Comparison of ENCODE assay signal across 23 cellular contexts in the genomic region with DNA sequence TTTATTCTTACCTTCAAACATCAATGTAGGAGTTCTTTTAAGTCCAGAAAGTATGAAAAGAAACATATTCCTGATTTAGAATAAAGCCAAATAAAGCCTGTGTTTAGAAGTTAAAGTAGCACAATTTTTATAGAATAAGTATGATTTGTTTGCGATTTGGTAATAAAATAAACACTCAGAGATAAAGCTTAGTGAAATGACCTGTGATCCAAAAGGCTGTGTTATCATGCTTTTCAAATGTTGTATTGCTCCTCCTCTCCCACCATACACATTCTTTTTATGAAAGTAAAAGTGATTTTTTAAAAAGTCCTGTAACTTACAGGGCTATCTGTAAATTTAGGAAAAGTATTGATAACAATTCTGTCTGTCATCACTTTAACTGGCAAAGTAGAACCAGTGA.
DNase-seq lines count a peak whose midpoint lies in the region; ATAC-seq and TF ChIP-seq lines count a peak whose summit lies in the region.
"Had no signal": no experiment of that assay in that cellular context is flagged by ENCODE, and none has a peak within 500 bp of the region (broad histone marks: within the 10 kb centered on the region; RNA-seq: fewer than 3 reads in every experiment).

No MANE protein-coding gene starts in this region.

- no peaks in the 10 kb centered on the region for H3K36me3 ChIP-seq in hepatocyte (replicated peaks; ENCODE audit: insufficient read depth, low read depth)

- DNase-seq in HFFc6 (no peak), WTC11 (ENCODE audit: low spot score) (no peak), hepatocyte (ENCODE audit: low spot score) (no peak), type B pancreatic cell (ENCODE audit: extremely low spot score, unreplicated experiment) (no peak), endothelial cell (ENCODE audit: low spot score) (no peak)
- DNase-seq: Caco-2; CD8-positive, alpha-beta T cell; GDM1; KBM-7; NCI-H2029; NCI-H446 treated with DMSO at 0.1 percent for 48 hours; NCI-H526; NCI-H82; NK-92 treated with Interleukin-12 subunit alpha and Interleukin-12 subunit beta, amount 100 ng/mL, for 24 hours; PC-3; SJCRH30 had no signal

- no peak overlapping the region for H3K4me3 Mint-ChIP-seq in HFFc6
- H3K4me3 Mint-ChIP-seq in WTC11 = no peak overlapping the region
- H3K4me3 Mint-ChIP-seq in type B pancreatic cell = peak overlapping the region; percentile 34
- no peak overlapping the region for H3K4me3 Mint-ChIP-seq in endothelial cell (ENCODE audit: unreplicated experiment)
- H3K4me3 Mint-ChIP-seq: CD8-positive, alpha-beta T cell had no signal

- H4K20me1 ChIP-seq in hepatocyte (ENCODE audit: insufficient read depth, poor library complexity, severe bottlenecking) = peaks cover 4% of the 10 kb centered on the region

- TF ChIP-seq CTCF in HFFc6 (IDR thresholded peaks at IDR 0.05) (no peak), WTC11 (IDR thresholded peaks at IDR 0.05) (no peak), hepatocyte (IDR thresholded peaks at IDR 0.05; ENCODE audit: poor library complexity) (no peak), type B pancreatic cell (conservative IDR thresholded peaks at IDR 0.05) (no peak), endothelial cell (IDR thresholded peaks at IDR 0.05; ENCODE audit: unreplicated experiment) (no peak)

- POLR2A ChIA-PET in WTC11 (lab: Charles Lee) = no interaction called here

- H3K4me1 Mint-ChIP-seq in HFFc6 (ENCODE audit: low read depth) (peaks cover 39% of the 10 kb centered on the region), WTC11 (peaks cover 38% of the 10 kb centered on the region), type B pancreatic cell (ENCODE audit: unreplicated experiment) (peaks cover 31% of the 10 kb centered on the region), endothelial cell (ENCODE audit: unreplicated experiment) (no peaks in the 10 kb centered on the region)

- H3K79me2 ChIP-seq in hepatocyte = peaks cover 2% of the 10 kb centered on the region

- no peak overlapping the region for H3K4me3 ChIP-seq in hepatocyte
- H3K4me3 ChIP-seq: A549, GM12878, MG63, SJCRH30 had no signal

- H3K27ac ChIP-seq in hepatocyte = peak overlapping the region; percentile 20
- H3K27ac ChIP-seq: A549, HL-60 had no signal

- H3K4me2 ChIP-seq in hepatocyte = no peak overlapping the region
- H3K4me2 ChIP-seq: A549 had no signal

- H3K36me3 Mint-ChIP-seq in HFFc6 (ENCODE audit: low read depth) (peaks cover 71% of the 10 kb centered on the region), WTC11 (peaks cover 23% of the 10 kb centered on the region), type B pancreatic cell (peaks cover 40% of the 10 kb centered on the region), endothelial cell (ENCODE audit: low read depth, unreplicated experiment) (peaks cover 33% of the 10 kb centered on the region)

- H3K27me3 Mint-ChIP-seq in HFFc6 (ENCODE audit: insufficient read depth) (peaks cover 3% of the 10 kb centered on the region), WTC11 (ENCODE audit: low read depth) (no peaks in the 10 kb centered on the region), type B pancreatic cell (no peaks in the 10 kb centered on the region), endothelial cell (ENCODE audit: unreplicated experiment) (no peaks in the 10 kb centered on the region)

- H3K9me2 ChIP-seq in hepatocyte (replicated peaks; ENCODE audit: insufficient read depth) = no peaks in the 10 kb centered on the region

- H3K9me3 Mint-ChIP-seq in HFFc6 (no peaks in the 10 kb centered on the region), WTC11 (no peaks in the 10 kb centered on the region), type B pancreatic cell (no peaks in the 10 kb centered on the region), endothelial cell (ENCODE audit: unreplicated experiment) (no peaks in the 10 kb centered on the region)
- H3K9me3 Mint-ChIP-seq: CD8-positive, alpha-beta T cell had no signal

- no peak for ATAC-seq in WTC11
- no peak for ATAC-seq in esophagus mucosa
- no peak for ATAC-seq in HG03442 (IDR thresholded peaks at IDR 0.05; ENCODE audit: unreplicated experiment)
- ATAC-seq: A549; CD8-positive, alpha-beta T cell; GM12878; PC-3; SK-N-SH treated with all-trans-retinoic acid at 6 μM for 48 hours had no signal

- CTCF ChIA-PET in WTC11 (lab: Charles Lee) = interaction anchor here (1.7 kb wide), 1 partner anchor 69 kb away, joined by 4 read pairs; no protein-coding TSS in a partner anchor

- H3K27me3 ChIP-seq in hepatocyte = no peaks in the 10 kb centered on the region
- H3K27me3 ChIP-seq: MG63, SJCRH30 had no signal

- H3K9me3 ChIP-seq in hepatocyte (ENCODE audit: low read depth) = no peaks in the 10 kb centered on the region
- H3K9me3 ChIP-seq: A549, Caco-2, MG63, SJCRH30 had no signal

- WGBS in hepatocyte (ENCODE audit: low lambda C conversion rate, missing lambda C conversion rate) = 74% methylated on average over 1 of the region's 1 CpG

- H3K4me1 ChIP-seq in hepatocyte (ENCODE audit: insufficient read depth) = peaks cover 7% of the 10 kb centered on the region
- H3K4me1 ChIP-seq: Caco-2 had no signal

- peak overlapping the region; percentile 78; the same call in 1 of the 2 replicates for H3K27ac Mint-ChIP-seq in HFFc6
- 0 out of 2 replicates have a peak overlapping the region, but pooled peaks have one; percentile 25 for H3K27ac Mint-ChIP-seq in WTC11
- no peak overlapping the region for H3K27ac Mint-ChIP-seq in type B pancreatic cell
- H3K27ac Mint-ChIP-seq in endothelial cell (ENCODE audit: unreplicated experiment) = no peak overlapping the region
- H3K27ac Mint-ChIP-seq: CD8-positive, alpha-beta T cell had no signal

- no peak overlapping the region for H2AFZ ChIP-seq in hepatocyte

TF ChIP-seq in WTC11, 78 proteins besides CTCF, POLR2A, EP300 and RAD21:
- TF ChIP-seq ZNF219 (CRISPR knock-in tag; IDR thresholded peaks at IDR 0.05; ENCODE audit: borderline replicate concordance) = no peak

Comparison
In these comparisons a context has a peak if more than half of its experiments do, and no peak if none do; other contexts are left out.
1. H3K27ac Mint-ChIP-seq: peak in HFFc6 (single experiment) and WTC11 (single experiment); none in type B pancreatic cell (single experiment) and endothelial cell (single experiment).